In genomic region chr7:64665980-64666674, GRCh38 we compare ENCODE assay signal across 8 cellular contexts.
A peak's percentile ranks its signal among the peaks of the same experiment; 100 is the strongest.
DNase-seq lines count a peak whose midpoint lies in the region; ATAC-seq and TF ChIP-seq lines count a peak whose summit lies in the region.

Gene ZNF107, plus strand, starts transcription at chr7:64666133. Its CDS starts 150 bp downstream, at chr7:64666283.

- peaks cover 24% of the 10 kb centered on the region for H3K36me3 ChIP-seq in OCI-LY3 (replicated peaks; ENCODE audit: low read depth, low read length)

- H4K20me1 ChIP-seq in OCI-LY3 (ENCODE audit: insufficient read depth, low read length): peaks cover 28% of the 10 kb centered on the region

- ATAC-seq in GM21515 (IDR thresholded peaks at IDR 0.05; ENCODE audit: unreplicated experiment): peak; percentile 99

- H3K4me2 ChIP-seq in OCI-LY3 (ENCODE audit: low read length): peak within 1 kb of the TSS; percentile 88

- H3K4me3 ChIP-seq in OCI-LY3 (ENCODE audit: low read length): peak within 1 kb of the TSS; percentile 93

- H3K9ac ChIP-seq in OCI-LY3 (ENCODE audit: low read length): peak within 1 kb of the TSS; percentile 95

- peak; percentile 91 for DNase-seq in D341Med (ENCODE audit: low spot score)
- peak; percentile 97 for DNase-seq in HuH-7 (ENCODE audit: low spot score)
- peak; percentile 86 for DNase-seq in activated CD8-positive, alpha-beta memory T cell treated with anti-CD3 and anti-CD28 coated beads, Interleukin-2, amount 50 U/mL, for 48 hours
- peak; percentile 81 for DNase-seq in epidermal melanocyte (ENCODE audit: insufficient read length, low spot score)
- peak; percentile 87 for DNase-seq in middle frontal gyrus (ENCODE audit: extremely low spot score, low spot score)
- peak; percentile 65 to 70 for DNase-seq in stimulated activated CD8-positive, alpha-beta memory T cell treated with anti-CD3 and anti-CD28 coated beads, Interleukin-2, amount 100 ng/mL, for 48 hours (ENCODE audit: low read depth in 2 of 2)

- H3K27me3 ChIP-seq in OCI-LY3 (ENCODE audit: low read depth, low read length): no peaks in the 10 kb centered on the region

- H3K79me2 ChIP-seq in OCI-LY3 (ENCODE audit: low read length): peaks cover 60% of the 10 kb centered on the region

- H3K27ac ChIP-seq in OCI-LY3 (ENCODE audit: low read length): peak within 1 kb of the TSS; percentile 76

- H2AFZ ChIP-seq in OCI-LY3 (ENCODE audit: low read depth, low read length): peak within 1 kb of the TSS; percentile 89; the same call in 1 of the 2 replicates

- H3K9me3 ChIP-seq in OCI-LY3 (ENCODE audit: insufficient read depth, low read length): peaks cover 5% of the 10 kb centered on the region; the same call in 1 of the 2 replicates

- no peak for TF ChIP-seq CTCF in OCI-LY3 (IDR thresholded peaks at IDR 0.05; ENCODE audit: low read depth, low read length)

- H3K4me1 ChIP-seq in OCI-LY3 (ENCODE audit: low read length): peaks cover 29% of the 10 kb centered on the region

Comparison
In these comparisons a context has a peak if more than half of its experiments do, and no peak if none do; other contexts are left out.
1. Peak in every context shown above with its lines: DNase-seq, ATAC-seq, H3K4me3 ChIP-seq and H3K27ac ChIP-seq.